Comparison of ENCODE assay signal across 25 cellular contexts in genomic region chr3:82240322-82240721, GRCh38.
"Had no signal": no experiment of that assay in that cellular context is flagged by ENCODE, and none has a peak within 500 bp of the region (broad histone marks: within the 10 kb centered on the region; RNA-seq: fewer than 3 reads in every experiment).

No MANE protein-coding gene starts in this region.

- H3K4me3 Mint-ChIP-seq: activated CD4-positive, alpha-beta memory T cell treated with anti-CD3 and anti-CD28 coated beads for 36 hours; activated CD4-positive, alpha-beta T cell treated with anti-CD3 and anti-CD28 coated beads, Interleukin-2, amount 10 ng/mL, durations not matched to agents 7 days and 5 days; activated naive CD4-positive, alpha-beta T cell treated with anti-CD3 and anti-CD28 coated beads for 36 hours; activated naive CD8-positive, alpha-beta T cell; activated T-cell treated with anti-CD3 and anti-CD28 coated beads, Interleukin-2, amount 50 U/mL, for 4 hours; brain had no signal

- H3K4me2 ChIP-seq: SK-N-SH had no signal

- H3K27me3 ChIP-seq: SJCRH30 had no signal

- H3K27ac ChIP-seq: SJCRH30, VCaP had no signal

- H3K9me3 Mint-ChIP-seq: activated CD4-positive, alpha-beta T cell treated with anti-CD3 and anti-CD28 coated beads, Interleukin-2, amount 10 ng/mL, durations not matched to agents 7 days and 5 days; activated naive CD4-positive, alpha-beta T cell treated with anti-CD3 and anti-CD28 coated beads for 36 hours; brain had no signal

- DNase-seq: activated CD4-positive, alpha-beta memory T cell treated with anti-CD3 and anti-CD28 coated beads for 36 hours; activated CD4-positive, alpha-beta T cell treated with anti-CD3 and anti-CD28 coated beads, Interleukin-2, amount 10 ng/mL, durations not matched to agents 7 days and 5 days; activated CD4-positive, CD25-positive, alpha-beta regulatory T cell; activated CD8-positive, alpha-beta memory T cell treated with anti-CD3 and anti-CD28 coated beads for 24 hours; activated effector memory CD4-positive, alpha-beta T cell treated with anti-CD3 and anti-CD28 coated beads, Interleukin-2, amount 50 U/mL, for 16 hours; activated naive CD4-positive, alpha-beta T cell treated with anti-CD3 and anti-CD28 coated beads for 36 hours; activated T-cell treated with anti-CD3 and anti-CD28 coated beads, Interleukin-2, amount 50 U/mL, for 4 hours; amygdala; IMR-90; KBM-7; MV-4-11; NCI-H1092 treated with DMSO at 0.1 percent for 48 hours; NCI-H1417 treated with DMSO at 0.1 percent for 48 hours; NCI-H187; NCI-H2081; NCI-H2171; NCI-H345; NCI-H510A; NCI-H526 treated with DMSO at 0.1 percent for 48 hours; SJCRH30; SK-N-SH; T-helper 1 cell had no signal

- H3K4me3 ChIP-seq: SJCRH30 had no signal

- H3K9me2 ChIP-seq: SK-N-SH had no signal

- H3K4me1 ChIP-seq: SJCRH30 had no signal

- H3K36me3 Mint-ChIP-seq: activated CD4-positive, alpha-beta memory T cell treated with anti-CD3 and anti-CD28 coated beads for 36 hours; activated naive CD8-positive, alpha-beta T cell; brain had no signal

- H3K27ac Mint-ChIP-seq: activated CD4-positive, alpha-beta memory T cell treated with anti-CD3 and anti-CD28 coated beads for 36 hours; activated CD4-positive, alpha-beta T cell treated with anti-CD3 and anti-CD28 coated beads, Interleukin-2, amount 10 ng/mL, durations not matched to agents 7 days and 5 days; activated naive CD4-positive, alpha-beta T cell treated with anti-CD3 and anti-CD28 coated beads for 36 hours; activated naive CD8-positive, alpha-beta T cell; brain had no signal

- H3K36me3 ChIP-seq: SJCRH30 had no signal

- ATAC-seq: activated T-cell treated with anti-CD3 and anti-CD28 coated beads, Interleukin-2, amount 50 U/mL, for 4 hours had no signal

- H3K9me3 ChIP-seq: SJCRH30, SK-N-SH had no signal

- H3K4me1 Mint-ChIP-seq: activated CD4-positive, alpha-beta T cell treated with anti-CD3 and anti-CD28 coated beads, Interleukin-2, amount 10 ng/mL, durations not matched to agents 7 days and 5 days; brain had no signal

- H3K27me3 Mint-ChIP-seq: activated CD4-positive, alpha-beta memory T cell treated with anti-CD3 and anti-CD28 coated beads for 36 hours; activated CD4-positive, alpha-beta T cell treated with anti-CD3 and anti-CD28 coated beads, Interleukin-2, amount 10 ng/mL, durations not matched to agents 7 days and 5 days; activated naive CD8-positive, alpha-beta T cell; brain had no signal
